25 cellular contexts compared by ENCODE assay signal in the genomic region with DNA sequence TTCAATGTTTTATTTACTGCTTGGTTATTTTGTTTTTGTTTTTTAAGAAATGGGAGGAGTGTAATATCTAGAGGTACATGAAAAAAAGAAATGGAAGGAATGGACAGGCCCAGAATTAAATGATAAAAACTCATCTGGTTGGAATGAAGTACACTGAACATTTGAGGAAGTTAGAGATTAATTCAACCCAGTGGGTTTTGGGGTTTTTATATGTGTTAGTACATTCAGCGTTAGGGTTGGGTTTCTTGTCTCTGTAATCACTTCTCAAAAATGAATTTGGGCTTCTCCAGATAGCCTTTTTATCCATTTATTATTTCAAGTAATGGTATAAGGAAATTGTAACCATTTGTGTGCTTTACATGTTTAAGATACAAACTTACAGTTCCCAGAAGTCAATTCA. TPM values are rescaled to one million over a fixed set of nuclear protein-coding genes. Genes with fewer than 3 reads are reported as not detected.
A peak's percentile ranks its signal among the peaks of the same experiment; 100 is the strongest.
DNase-seq lines count a peak whose midpoint lies in the region; ATAC-seq lines count a peak whose summit lies in the region.
"Had no signal": no experiment of that assay in that cellular context is flagged by ENCODE, and none has a peak within 500 bp of the region (broad histone marks: within the 10 kb centered on the region; RNA-seq: fewer than 3 reads in every experiment).

No MANE protein-coding gene starts in this region.

- in situ Hi-C loops in KBM-7 (cut with MboI; ENCODE audit: low pct_unique_long_range_greater_than_20kb, low sequenced_read_pairs), result no loop called here

- no peaks in the 10 kb centered on the region for H3K27me3 Mint-ChIP-seq in activated CD8-positive, alpha-beta T cell treated with anti-CD3 and anti-CD28 coated beads, Interleukin-2, amount 10 ng/mL, durations not matched to agents 7 days and 5 days (ENCODE audit: low read depth)
- H3K27me3 Mint-ChIP-seq in naive thymus-derived CD8-positive, alpha-beta T cell, result no peaks in the 10 kb centered on the region
- H3K27me3 Mint-ChIP-seq: dendritic cell treated with granulocyte-macrophage colony-stimulating factor and Interleukin-4, amounts not matched to agents 40 ng/mL and 50 ng/mL, for 4 days had no signal

- DNase-seq in NOMO-1 treated with DMSO at 0.1 percent for 48 hours (lab: John Stamatoyannopoulos, UW; ENCODE audit: unreplicated experiment) (peak; percentile 4), NOMO-1 treated with dmso at 0.1 percent for 144 hours (lab: John Stamatoyannopoulos, UW; ENCODE audit: unreplicated experiment) (no peak), KBM-7 (peak; percentile 43), NCI-H82 treated with DMSO at 0.1 percent for 48 hours (lab: John Stamatoyannopoulos, UW; ENCODE audit: unreplicated experiment) (no peak), mesenteric fat pad (ENCODE audit: low spot score) (no peak)
- no peak for DNase-seq in activated CD8-positive, alpha-beta T cell treated with anti-CD3 and anti-CD28 coated beads, Interleukin-2, amount 10 ng/mL, durations not matched to agents 7 days and 5 days
- no peak for DNase-seq in naive thymus-derived CD8-positive, alpha-beta T cell
- DNase-seq: 8988T; activated CD4-positive, CD25-positive, alpha-beta regulatory T cell; BE2C; Calu3; EL; GOT3; Karpas-422; left cardiac atrium; NCI-H1105; NCI-H2029 treated with DMSO at 0.1 percent for 48 hours; small intestine; stimulated activated naive CD4-positive, alpha-beta T cell; tibial artery had no signal

- H3K27ac Mint-ChIP-seq in activated CD8-positive, alpha-beta T cell treated with anti-CD3 and anti-CD28 coated beads, Interleukin-2, amount 10 ng/mL, durations not matched to agents 7 days and 5 days, result peak overlapping the region; percentile 10
- H3K27ac Mint-ChIP-seq in naive thymus-derived CD8-positive, alpha-beta T cell, result peak overlapping the region in 9 of 10 donors; percentile 3 to 86 (median 79)
- H3K27ac Mint-ChIP-seq: activated T-helper 2 cell treated with anti-CD3 and anti-CD28 coated beads, Interferon-gamma antibody, Interleukin-2, Interleukin-4, amounts not matched to agents 10 μg/mL and 5 μg/mL and 100 μg/mL, durations not matched to agents 14 hours and 24 hours and 36 hours; dendritic cell treated with granulocyte-macrophage colony-stimulating factor and Interleukin-4, amounts not matched to agents 40 ng/mL and 50 ng/mL, for 4 days; T-helper 1 cell treated with Interleukin-12 subunit alpha and Interleukin-12 subunit beta and Interleukin-4 antibody, amounts not matched to agents 30 μg/mL and 1 μg/mL, for 36 hours had no signal

- H3K9me3 Mint-ChIP-seq in activated CD8-positive, alpha-beta T cell treated with anti-CD3 and anti-CD28 coated beads, Interleukin-2, amount 10 ng/mL, durations not matched to agents 7 days and 5 days (ENCODE audit: insufficient read depth), result no peaks in the 10 kb centered on the region
- H3K9me3 Mint-ChIP-seq in naive thymus-derived CD8-positive, alpha-beta T cell, result peaks cover 0 to 1% (median 0%) of the 10 kb centered on the region in 9 donors
- H3K9me3 Mint-ChIP-seq: activated T-helper 2 cell treated with anti-CD3 and anti-CD28 coated beads, Interferon-gamma antibody, Interleukin-2, Interleukin-4, amounts not matched to agents 10 μg/mL and 5 μg/mL and 100 μg/mL, durations not matched to agents 14 hours and 24 hours and 36 hours; dendritic cell treated with granulocyte-macrophage colony-stimulating factor and Interleukin-4, amounts not matched to agents 40 ng/mL and 50 ng/mL, for 4 days; T-helper 1 cell treated with Interleukin-12 subunit alpha and Interleukin-12 subunit beta and Interleukin-4 antibody, amounts not matched to agents 30 μg/mL and 1 μg/mL, for 36 hours had no signal

- POLR2A ChIA-PET in activated CD8-positive, alpha-beta T cell treated with anti-CD3 and anti-CD28 coated beads, Interleukin-2, amount 10 ng/mL, durations not matched to agents 7 days and 5 days (lab: Charles Lee), result interaction anchor here (0.7 kb wide), 1 partner anchor 20 kb away, joined by 3 read pairs; no protein-coding TSS in a partner anchor
- POLR2A ChIA-PET in naive thymus-derived CD8-positive, alpha-beta T cell (lab: Charles Lee), result interaction anchor here (2.3 kb wide), 1 partner anchor 19 kb away, joined by 6 read pairs; the partner anchor contains the start of gene NUP107

- H3K36me3 Mint-ChIP-seq in activated CD8-positive, alpha-beta T cell treated with anti-CD3 and anti-CD28 coated beads, Interleukin-2, amount 10 ng/mL, durations not matched to agents 7 days and 5 days (ENCODE audit: low read depth), result peaks cover 36% of the 10 kb centered on the region
- peaks cover 0 to 30% (median 5%) of the 10 kb centered on the region in 3 donors for H3K36me3 Mint-ChIP-seq in naive thymus-derived CD8-positive, alpha-beta T cell

- no peak overlapping the region for H3K4me3 Mint-ChIP-seq in activated CD8-positive, alpha-beta T cell treated with anti-CD3 and anti-CD28 coated beads, Interleukin-2, amount 10 ng/mL, durations not matched to agents 7 days and 5 days
- H3K4me3 Mint-ChIP-seq in naive thymus-derived CD8-positive, alpha-beta T cell, result peak overlapping the region in 3 of 10 donors; percentile 16 to 28 (median 27)
- H3K4me3 Mint-ChIP-seq: dendritic cell treated with granulocyte-macrophage colony-stimulating factor and Interleukin-4, amounts not matched to agents 40 ng/mL and 50 ng/mL, for 4 days; T-helper 1 cell treated with Interleukin-12 subunit alpha and Interleukin-12 subunit beta and Interleukin-4 antibody, amounts not matched to agents 30 μg/mL and 1 μg/mL, for 36 hours had no signal

- H3K4me1 Mint-ChIP-seq in activated CD8-positive, alpha-beta T cell treated with anti-CD3 and anti-CD28 coated beads, Interleukin-2, amount 10 ng/mL, durations not matched to agents 7 days and 5 days (ENCODE audit: low read depth), result peaks cover 44% of the 10 kb centered on the region
- H3K4me1 Mint-ChIP-seq in naive thymus-derived CD8-positive, alpha-beta T cell, result peaks cover 23 to 65% (median 48%) of the 10 kb centered on the region in 4 donors

- ATAC-seq in activated CD8-positive, alpha-beta T cell treated with anti-CD3 and anti-CD28 coated beads, Interleukin-2, amount 10 ng/mL, durations not matched to agents 7 days and 5 days, result no peak
- no peak for ATAC-seq in naive thymus-derived CD8-positive, alpha-beta T cell
- ATAC-seq in GM21528 (IDR thresholded peaks at IDR 0.05; ENCODE audit: low FRiP score, unreplicated experiment), result no peak
- ATAC-seq: left cardiac atrium, Panc1 had no signal

- CTCF ChIA-PET in activated CD8-positive, alpha-beta T cell treated with anti-CD3 and anti-CD28 coated beads, Interleukin-2, amount 10 ng/mL, durations not matched to agents 7 days and 5 days (lab: Charles Lee), result no interaction called here

RNA-seq across cellular contexts. Expression of gene NUP107, which starts 19.5 kb away (rescaled TPM):
- total RNA-seq in activated CD8-positive, alpha-beta T cell treated with anti-CD3 and anti-CD28 coated beads, Interleukin-2, amount 10 ng/mL, durations not matched to agents 7 days and 5 days, result 100 to 1,000 TPM; 103 to 105 TPM
- 10 to 100 TPM; 69.9 to 78.5 TPM for total RNA-seq in naive thymus-derived CD8-positive, alpha-beta T cell
- 10 to 100 TPM; 21.3 to 39.0 (median 24.6) TPM for polyA plus RNA-seq in naive thymus-derived CD8-positive, alpha-beta T cell
- total RNA-seq in mesenteric fat pad, result 50.6 TPM

RNA-seq across cellular contexts. Expression of gene RAP1B, which starts 56.6 kb away (rescaled TPM):
- 100 to 1,000 TPM; 256 to 268 TPM for total RNA-seq in activated CD8-positive, alpha-beta T cell treated with anti-CD3 and anti-CD28 coated beads, Interleukin-2, amount 10 ng/mL, durations not matched to agents 7 days and 5 days
- 100 to 1,000 TPM; 254 to 288 TPM for total RNA-seq in naive thymus-derived CD8-positive, alpha-beta T cell
- 100 to 1,000 TPM; 562 to 708 (median 574) TPM for polyA plus RNA-seq in naive thymus-derived CD8-positive, alpha-beta T cell
- total RNA-seq in mesenteric fat pad, result 323 TPM

Comparison
In these comparisons a context has a peak if more than half of its experiments do, and no peak if none do; other contexts are left out.
1. DNase-seq: peak in NOMO-1 treated with DMSO at 0.1 percent for 48 hours (single experiment) and KBM-7 (single experiment); none in NOMO-1 treated with dmso at 0.1 percent for 144 hours (single experiment), activated CD8-positive, alpha-beta T cell treated with anti-CD3 and anti-CD28 coated beads, Interleukin-2, amount 10 ng/mL, durations not matched to agents 7 days and 5 days (single experiment), naive thymus-derived CD8-positive, alpha-beta T cell (0 of 10), NCI-H82 treated with DMSO at 0.1 percent for 48 hours (single experiment) and mesenteric fat pad (single experiment).